ENCODE assay signal across 27 cellular contexts in genomic region chr2:202018950-202019349, GRCh38. TPM values are rescaled to one million over a fixed set of nuclear protein-coding genes. Genes with fewer than 3 reads are reported as not detected.
DNase-seq lines count a peak whose midpoint lies in the region; ATAC-seq and TF ChIP-seq lines count a peak whose summit lies in the region.
"Had no signal": no experiment of that assay in that cellular context is flagged by ENCODE, and none has a peak within 500 bp of the region (broad histone marks: within the 10 kb centered on the region; RNA-seq: fewer than 3 reads in every experiment).

No MANE protein-coding gene starts in this region.

- TF ChIP-seq CTCF in right atrium auricular region (IDR thresholded peaks at IDR 0.05): no peak

- H3K27ac ChIP-seq in right atrium auricular region: peak overlapping the region; percentile 7 to 41
- H3K27ac ChIP-seq: brain microvascular endothelial cell, neutrophil, upper lobe of left lung had no signal

- DNase-seq in right atrium auricular region (ENCODE audit: low spot score): no peak
- DNase-seq in Right ventricle myocardium superior: no peak
- DNase-seq in cerebellar cortex (ENCODE audit: low spot score): peak; percentile 74
- peak; percentile 38 for DNase-seq in myocyte (ENCODE audit: low read depth)
- no peak for DNase-seq in nucleus accumbens (lab: John Stamatoyannopoulos, UW)
- DNase-seq in DMS114 treated with DMSO at 0.1 percent for 48 hours (lab: John Stamatoyannopoulos, UW; ENCODE audit: unreplicated experiment): no peak
- DNase-seq: activated CD4-positive, CD25-positive, alpha-beta regulatory T cell; activated CD8-positive, alpha-beta memory T cell treated with anti-CD3 and anti-CD28 coated beads, Interleukin-2, amount 10 ng/mL, durations not matched to agents 7 days and 5 days; activated naive CD4-positive, alpha-beta T cell treated with anti-CD3 and anti-CD28 coated beads for 36 hours; activated T-cell treated with anti-CD3 and anti-CD28 coated beads, Interleukin-2, amount 50 U/mL, for 72 hours; brain microvascular endothelial cell; COR-L47; HCEC 1CT; NCI-H1105; NCI-H2029 treated with DMSO at 0.1 percent for 48 hours; NCI-H510A; SIG-M5; stimulated activated CD4-positive, alpha-beta T cell treated with anti-CD3 and anti-CD28 coated beads, Interleukin-2, amount 100 ng/mL, for 24 hours; upper lobe of left lung had no signal

- no peaks in the 10 kb centered on the region for H3K27me3 ChIP-seq in right atrium auricular region
- H3K27me3 ChIP-seq: brain microvascular endothelial cell, upper lobe of left lung had no signal

- H3K9me3 ChIP-seq in right atrium auricular region: no peaks in the 10 kb centered on the region
- H3K9me3 ChIP-seq: neutrophil, upper lobe of left lung had no signal

- H3K4me3 ChIP-seq in right atrium auricular region: no peak overlapping the region
- H3K4me3 ChIP-seq: GM12878, upper lobe of left lung had no signal

- intact Hi-C loops in Right ventricle myocardium superior (cut with DNase I): no loop called here

- ATAC-seq in Right ventricle myocardium superior (ENCODE audit: poor library complexity): no peak
- ATAC-seq in esophagus mucosa: no peak
- ATAC-seq: activated CD8-positive, alpha-beta memory T cell treated with anti-CD3 and anti-CD28 coated beads, Interleukin-2, amount 10 ng/mL, durations not matched to agents 7 days and 5 days; activated T-cell treated with anti-CD3 and anti-CD28 coated beads, Interleukin-2, amount 50 U/mL, for 72 hours; GM12878 had no signal

- peaks cover 0 to 35% of the 10 kb centered on the region in 2 donors for H3K4me1 ChIP-seq in right atrium auricular region

- no peaks in the 10 kb centered on the region for H3K36me3 ChIP-seq in right atrium auricular region
- H3K36me3 ChIP-seq: brain microvascular endothelial cell, neutrophil, upper lobe of left lung had no signal

RNA-seq across cellular contexts. Expression of gene FZD7, which starts 14.7 kb away (rescaled TPM):
- total RNA-seq in right atrium auricular region (10 to 100 TPM; 14.1 to 24.5 TPM), Right ventricle myocardium superior (25.3 TPM), myocyte (9.8 and 22.7 TPM in 2 replicates), esophagus mucosa (3.0 TPM)
- polyA plus RNA-seq in myocyte (2012): 12.6 TPM

RNA-seq across cellular contexts. Expression of gene KIAA2012, which starts 54.1 kb away (rescaled TPM):
- total RNA-seq in right atrium auricular region: not detected
- total RNA-seq in Right ventricle myocardium superior: not detected
- total RNA-seq in myocyte: not detected in 2 replicates
- polyA plus RNA-seq in myocyte (2012): 0.03 TPM
- not detected for total RNA-seq in esophagus mucosa
- total RNA-seq: activated naive CD4-positive, alpha-beta T cell treated with anti-CD3 and anti-CD28 coated beads for 36 hours; activated T-cell treated with anti-CD3 and anti-CD28 coated beads, Interleukin-2, amount 50 U/mL, for 72 hours; Daoy; epithelial cell of proximal tubule; GM12878; lung microvascular endothelial cell; pulmonary artery endothelial cell; subcutaneous adipose tissue had no signal

Comparison
In these comparisons a context has a peak if more than half of its experiments do, and no peak if none do; other contexts are left out.
1. DNase-seq: peak in cerebellar cortex (single experiment) and myocyte (single experiment); none in right atrium auricular region (single experiment), Right ventricle myocardium superior (single experiment), nucleus accumbens (0 of 56) and DMS114 treated with DMSO at 0.1 percent for 48 hours (single experiment).